Comparison of ENCODE assay signal across 1 cellular context in the genomic region with DNA sequence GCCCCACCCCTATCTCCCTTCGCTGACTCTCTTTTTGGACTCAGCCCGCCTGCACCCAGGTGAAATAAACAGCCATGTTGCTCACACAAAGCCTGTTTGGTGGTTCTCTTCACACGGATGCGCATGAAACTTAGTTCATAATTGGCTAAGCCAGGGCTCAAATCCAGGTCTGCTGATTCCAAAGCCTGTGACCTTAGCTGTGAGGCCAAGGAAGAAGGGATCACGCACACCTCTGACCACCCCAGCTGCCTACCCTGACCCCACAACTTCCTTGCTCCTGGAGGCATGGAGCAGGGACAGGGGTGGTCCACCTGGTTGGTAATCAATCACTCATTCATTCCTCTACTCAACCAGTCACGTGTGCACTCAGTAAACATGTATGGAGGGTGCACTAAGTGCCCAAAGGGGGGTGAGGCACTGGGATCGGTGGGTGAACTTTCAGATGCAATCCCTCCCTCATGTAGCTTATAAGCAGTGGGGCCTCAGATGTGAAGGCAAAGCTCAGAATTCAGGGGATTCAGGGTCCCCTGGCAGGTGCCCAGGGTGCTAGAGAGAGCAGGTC.
TF ChIP-seq lines count a peak whose summit lies in the region.

No MANE protein-coding gene starts in this region.

TF ChIP-seq in GM23338, 12 proteins besides CTCF, POLR2A, EP300 and RAD21 (continued from another document):
- TF ChIP-seq, protein P1, sequence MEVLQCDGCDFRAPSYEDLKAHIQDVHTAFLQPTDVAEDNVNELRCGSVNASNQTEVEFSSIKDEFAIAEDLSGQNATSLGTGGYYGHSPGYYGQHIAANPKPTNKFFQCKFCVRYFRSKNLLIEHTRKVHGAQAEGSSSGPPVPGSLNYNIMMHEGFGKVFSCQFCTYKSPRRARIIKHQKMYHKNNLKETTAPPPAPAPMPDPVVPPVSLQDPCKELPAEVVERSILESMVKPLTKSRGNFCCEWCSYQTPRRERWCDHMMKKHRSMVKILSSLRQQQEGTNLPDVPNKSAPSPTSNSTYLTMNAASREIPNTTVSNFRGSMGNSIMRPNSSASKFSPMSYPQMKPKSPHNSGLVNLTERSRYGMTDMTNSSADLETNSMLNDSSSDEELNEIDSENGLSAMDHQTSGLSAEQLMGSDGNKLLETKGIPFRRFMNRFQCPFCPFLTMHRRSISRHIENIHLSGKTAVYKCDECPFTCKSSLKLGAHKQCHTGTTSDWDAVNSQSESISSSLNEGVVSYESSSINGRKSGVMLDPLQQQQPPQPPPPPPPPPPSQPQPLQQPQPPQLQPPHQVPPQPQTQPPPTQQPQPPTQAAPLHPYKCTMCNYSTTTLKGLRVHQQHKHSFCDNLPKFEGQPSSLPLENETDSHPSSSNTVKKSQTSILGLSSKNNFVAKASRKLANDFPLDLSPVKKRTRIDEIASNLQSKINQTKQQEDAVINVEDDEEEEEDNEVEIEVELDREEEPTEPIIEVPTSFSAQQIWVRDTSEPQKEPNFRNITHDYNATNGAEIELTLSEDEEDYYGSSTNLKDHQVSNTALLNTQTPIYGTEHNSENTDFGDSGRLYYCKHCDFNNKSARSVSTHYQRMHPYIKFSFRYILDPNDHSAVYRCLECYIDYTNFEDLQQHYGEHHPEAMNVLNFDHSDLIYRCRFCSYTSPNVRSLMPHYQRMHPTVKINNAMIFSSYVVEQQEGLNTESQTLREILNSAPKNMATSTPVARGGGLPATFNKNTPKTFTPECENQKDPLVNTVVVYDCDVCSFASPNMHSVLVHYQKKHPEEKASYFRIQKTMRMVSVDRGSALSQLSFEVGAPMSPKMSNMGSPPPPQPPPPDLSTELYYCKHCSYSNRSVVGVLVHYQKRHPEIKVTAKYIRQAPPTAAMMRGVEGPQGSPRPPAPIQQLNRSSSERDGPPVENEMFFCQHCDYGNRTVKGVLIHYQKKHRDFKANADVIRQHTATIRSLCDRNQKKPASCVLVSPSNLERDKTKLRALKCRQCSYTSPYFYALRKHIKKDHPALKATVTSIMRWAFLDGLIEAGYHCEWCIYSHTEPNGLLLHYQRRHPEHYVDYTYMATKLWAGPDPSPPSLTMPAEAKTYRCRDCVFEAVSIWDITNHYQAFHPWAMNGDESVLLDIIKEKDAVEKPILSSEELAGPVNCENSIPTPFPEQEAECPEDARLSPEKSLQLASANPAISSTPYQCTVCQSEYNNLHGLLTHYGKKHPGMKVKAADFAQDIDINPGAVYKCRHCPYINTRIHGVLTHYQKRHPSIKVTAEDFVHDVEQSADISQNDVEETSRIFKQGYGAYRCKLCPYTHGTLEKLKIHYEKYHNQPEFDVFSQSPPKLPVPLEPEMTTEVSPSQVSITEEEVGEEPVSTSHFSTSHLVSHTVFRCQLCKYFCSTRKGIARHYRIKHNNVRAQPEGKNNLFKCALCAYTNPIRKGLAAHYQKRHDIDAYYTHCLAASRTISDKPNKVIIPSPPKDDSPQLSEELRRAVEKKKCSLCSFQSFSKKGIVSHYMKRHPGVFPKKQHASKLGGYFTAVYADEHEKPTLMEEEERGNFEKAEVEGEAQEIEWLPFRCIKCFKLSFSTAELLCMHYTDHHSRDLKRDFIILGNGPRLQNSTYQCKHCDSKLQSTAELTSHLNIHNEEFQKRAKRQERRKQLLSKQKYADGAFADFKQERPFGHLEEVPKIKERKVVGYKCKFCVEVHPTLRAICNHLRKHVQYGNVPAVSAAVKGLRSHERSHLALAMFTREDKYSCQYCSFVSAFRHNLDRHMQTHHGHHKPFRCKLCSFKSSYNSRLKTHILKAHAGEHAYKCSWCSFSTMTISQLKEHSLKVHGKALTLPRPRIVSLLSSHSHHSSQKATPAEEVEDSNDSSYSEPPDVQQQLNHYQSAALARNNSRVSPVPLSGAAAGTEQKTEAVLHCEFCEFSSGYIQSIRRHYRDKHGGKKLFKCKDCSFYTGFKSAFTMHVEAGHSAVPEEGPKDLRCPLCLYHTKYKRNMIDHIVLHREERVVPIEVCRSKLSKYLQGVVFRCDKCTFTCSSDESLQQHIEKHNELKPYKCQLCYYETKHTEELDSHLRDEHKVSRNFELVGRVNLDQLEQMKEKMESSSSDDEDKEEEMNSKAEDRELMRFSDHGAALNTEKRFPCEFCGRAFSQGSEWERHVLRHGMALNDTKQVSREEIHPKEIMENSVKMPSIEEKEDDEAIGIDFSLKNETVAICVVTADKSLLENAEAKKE (CRISPR knock-in tag; IDR thresholded peaks at IDR 0.05) = no peak
- TF ChIP-seq, protein P2, sequence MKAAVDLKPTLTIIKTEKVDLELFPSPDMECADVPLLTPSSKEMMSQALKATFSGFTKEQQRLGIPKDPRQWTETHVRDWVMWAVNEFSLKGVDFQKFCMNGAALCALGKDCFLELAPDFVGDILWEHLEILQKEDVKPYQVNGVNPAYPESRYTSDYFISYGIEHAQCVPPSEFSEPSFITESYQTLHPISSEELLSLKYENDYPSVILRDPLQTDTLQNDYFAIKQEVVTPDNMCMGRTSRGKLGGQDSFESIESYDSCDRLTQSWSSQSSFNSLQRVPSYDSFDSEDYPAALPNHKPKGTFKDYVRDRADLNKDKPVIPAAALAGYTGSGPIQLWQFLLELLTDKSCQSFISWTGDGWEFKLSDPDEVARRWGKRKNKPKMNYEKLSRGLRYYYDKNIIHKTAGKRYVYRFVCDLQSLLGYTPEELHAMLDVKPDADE (IDR thresholded peaks at IDR 0.05) = no peak
- no peak for TF ChIP-seq CREB1 (CRISPR knock-in tag; IDR thresholded peaks at IDR 0.05; ENCODE audit: low read depth)
- TF ChIP-seq NANOG (IDR thresholded peaks at IDR 0.05; ENCODE audit: borderline replicate concordance) = no peak
- no peak for TF ChIP-seq ZNF114 (CRISPR knock-in tag; IDR thresholded peaks at IDR 0.05)
- TF ChIP-seq, protein P3, sequence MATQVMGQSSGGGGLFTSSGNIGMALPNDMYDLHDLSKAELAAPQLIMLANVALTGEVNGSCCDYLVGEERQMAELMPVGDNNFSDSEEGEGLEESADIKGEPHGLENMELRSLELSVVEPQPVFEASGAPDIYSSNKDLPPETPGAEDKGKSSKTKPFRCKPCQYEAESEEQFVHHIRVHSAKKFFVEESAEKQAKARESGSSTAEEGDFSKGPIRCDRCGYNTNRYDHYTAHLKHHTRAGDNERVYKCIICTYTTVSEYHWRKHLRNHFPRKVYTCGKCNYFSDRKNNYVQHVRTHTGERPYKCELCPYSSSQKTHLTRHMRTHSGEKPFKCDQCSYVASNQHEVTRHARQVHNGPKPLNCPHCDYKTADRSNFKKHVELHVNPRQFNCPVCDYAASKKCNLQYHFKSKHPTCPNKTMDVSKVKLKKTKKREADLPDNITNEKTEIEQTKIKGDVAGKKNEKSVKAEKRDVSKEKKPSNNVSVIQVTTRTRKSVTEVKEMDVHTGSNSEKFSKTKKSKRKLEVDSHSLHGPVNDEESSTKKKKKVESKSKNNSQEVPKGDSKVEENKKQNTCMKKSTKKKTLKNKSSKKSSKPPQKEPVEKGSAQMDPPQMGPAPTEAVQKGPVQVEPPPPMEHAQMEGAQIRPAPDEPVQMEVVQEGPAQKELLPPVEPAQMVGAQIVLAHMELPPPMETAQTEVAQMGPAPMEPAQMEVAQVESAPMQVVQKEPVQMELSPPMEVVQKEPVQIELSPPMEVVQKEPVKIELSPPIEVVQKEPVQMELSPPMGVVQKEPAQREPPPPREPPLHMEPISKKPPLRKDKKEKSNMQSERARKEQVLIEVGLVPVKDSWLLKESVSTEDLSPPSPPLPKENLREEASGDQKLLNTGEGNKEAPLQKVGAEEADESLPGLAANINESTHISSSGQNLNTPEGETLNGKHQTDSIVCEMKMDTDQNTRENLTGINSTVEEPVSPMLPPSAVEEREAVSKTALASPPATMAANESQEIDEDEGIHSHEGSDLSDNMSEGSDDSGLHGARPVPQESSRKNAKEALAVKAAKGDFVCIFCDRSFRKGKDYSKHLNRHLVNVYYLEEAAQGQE (IDR thresholded peaks at IDR 0.05; ENCODE audit: unreplicated experiment) = no peak
- TF ChIP-seq EZH2 (IDR thresholded peaks at IDR 0.05; ENCODE audit: low read depth, unreplicated experiment) = no peak
- no peak for TF ChIP-seq POLR2AphosphoS5 (IDR thresholded peaks at IDR 0.05; ENCODE audit: low read depth)
- TF ChIP-seq JUNB (IDR thresholded peaks at IDR 0.05; ENCODE audit: unreplicated experiment) = no peak
